ENCODE assay signal across 20 cellular contexts in the genomic region with DNA sequence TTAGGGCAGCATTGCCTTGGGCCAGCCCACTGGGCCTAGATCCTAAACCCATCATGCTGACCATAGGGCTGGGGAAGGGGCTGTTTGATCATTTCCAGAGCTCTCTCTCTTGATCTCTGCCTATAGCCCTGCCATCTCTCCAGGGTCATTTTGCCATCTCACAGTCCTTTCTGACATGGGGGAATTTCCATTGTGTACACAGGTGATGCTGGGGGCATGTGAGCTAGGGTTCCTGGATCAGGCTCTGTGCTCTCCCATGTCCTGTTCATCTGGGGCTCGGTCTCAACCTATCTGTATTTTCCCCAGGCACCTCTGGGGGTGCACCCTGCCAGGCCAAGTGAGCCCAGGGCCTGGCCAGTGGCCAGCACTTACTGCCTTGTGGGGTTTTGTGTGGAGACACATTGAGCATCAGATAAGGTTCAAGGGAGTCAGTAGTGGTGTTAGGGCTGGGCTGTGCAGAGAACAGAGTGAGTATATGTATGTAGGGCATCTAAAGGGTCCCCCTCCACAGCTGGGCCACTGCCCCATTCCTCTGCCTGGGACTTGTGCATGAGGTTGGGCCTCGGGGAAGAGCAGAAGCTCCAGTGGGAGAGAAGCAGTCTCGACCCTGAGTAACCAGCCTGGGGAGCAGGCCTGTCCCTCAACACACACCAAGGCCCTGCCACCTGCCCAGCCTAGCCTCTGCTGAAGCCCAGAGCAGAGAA. TPM values are rescaled to one million over a fixed set of nuclear protein-coding genes. Genes with fewer than 3 reads are reported as not detected.
DNase-seq lines count a peak whose midpoint lies in the region; ATAC-seq and TF ChIP-seq lines count a peak whose summit lies in the region.
"Had no signal": no experiment of that assay in that cellular context is flagged by ENCODE, and none has a peak within 500 bp of the region (broad histone marks: within the 10 kb centered on the region; RNA-seq: fewer than 3 reads in every experiment).

No MANE protein-coding gene starts in this region.

- no peak overlapping the region for H3K4me3 Mint-ChIP-seq in type B pancreatic cell
- H3K4me3 Mint-ChIP-seq: activated T-cell treated with anti-CD3 and anti-CD28 coated beads, Interleukin-2, amount 50 U/mL, for 24 hours; HFFc6; natural killer cell treated with Interleukin-12 subunit alpha and Interleukin-12 subunit beta and Interleukin-15 and Interleukin-18, amount 100 ng/mL, for 72 hours had no signal

- 79 to 80% methylated on average over 3 of the region's 3 CpGs for WGBS in heart right ventricle, 2 donors
- WGBS in GM23248 (ENCODE audit: low coverage in 1 of 2, low lambda C conversion rate in 2 of 2, missing lambda C conversion rate in 2 of 2), 2 experiments = 25 to 28% methylated on average over 3 of the region's 3 CpGs

- H3K9me3 Mint-ChIP-seq in type B pancreatic cell = no peaks in the 10 kb centered on the region
- H3K9me3 Mint-ChIP-seq: activated T-cell treated with anti-CD3 and anti-CD28 coated beads, Interleukin-2, amount 50 U/mL, for 24 hours; HFFc6; natural killer cell treated with Interleukin-12 subunit alpha and Interleukin-12 subunit beta and Interleukin-15 and Interleukin-18, amount 100 ng/mL, for 72 hours had no signal

- intact Hi-C loops in heart right ventricle (cut with DNase I) = no loop called here
- intact Hi-C loops in Right ventricle myocardium superior (cut with DNase I) = no loop called here
- intact Hi-C loops in left ventricle myocardium inferior (cut with micrococcal nuclease) = no loop called here

- H3K27me3 ChIP-seq in heart right ventricle (no peaks in the 10 kb centered on the region), left ventricle myocardium inferior (ENCODE audit: low read depth) (no peaks in the 10 kb centered on the region), GM23248 (replicated peaks; ENCODE audit: insufficient read depth) (0 out of 2 replicates have a peak, but pooled peaks cover 3% of the 10 kb centered on the region)
- H3K27me3 ChIP-seq: sigmoid colon had no signal

- no peaks in the 10 kb centered on the region for H3F3A ChIP-seq in GM23248 (ENCODE audit: insufficient read depth)

- no peak for ATAC-seq in heart right ventricle
- no peak for ATAC-seq in Right ventricle myocardium superior (ENCODE audit: poor library complexity)
- ATAC-seq: activated CD4-positive, CD25-positive, alpha-beta regulatory T cell treated with anti-CD3 and anti-CD28 coated beads, Interleukin-2, amount 50 U/mL, for 24 hours; GM12878; natural killer cell treated with Interleukin-12 subunit alpha and Interleukin-12 subunit beta and Interleukin-15 and Interleukin-18, amount 100 ng/mL, for 72 hours had no signal

- H3K79me2 ChIP-seq in GM23248 (ENCODE audit: insufficient read depth) = no peaks in the 10 kb centered on the region
- H3K79me2 ChIP-seq: parathyroid adenoma had no signal

- H3K36me3 Mint-ChIP-seq in type B pancreatic cell = no peaks in the 10 kb centered on the region
- H3K36me3 Mint-ChIP-seq: natural killer cell treated with Interleukin-12 subunit alpha and Interleukin-12 subunit beta and Interleukin-15 and Interleukin-18, amount 100 ng/mL, for 72 hours had no signal

- H3K27ac ChIP-seq in heart right ventricle (peak overlapping the region in 9 of 10 donors; percentile 34 to 80 (median 73)), left ventricle myocardium inferior (replicated peaks) (peak overlapping the region; percentile 73), GM23248 (no peak overlapping the region)
- H3K27ac ChIP-seq: parathyroid adenoma, sigmoid colon had no signal

- H3K4me2 ChIP-seq in GM23248 (ENCODE audit: unreplicated experiment) = no peak overlapping the region

- H3K4me3 ChIP-seq in heart right ventricle (no peak overlapping the region), left ventricle myocardium inferior (no peak overlapping the region), GM23248 (no peak overlapping the region)
- H3K4me3 ChIP-seq: GM12878, sigmoid colon had no signal

- TF ChIP-seq CTCF in heart right ventricle (IDR thresholded peaks at IDR 0.05) = no peak
- TF ChIP-seq CTCF in left ventricle myocardium inferior (IDR thresholded peaks at IDR 0.05; ENCODE audit: borderline replicate concordance) = no peak
- no peak for TF ChIP-seq CTCF in type B pancreatic cell (conservative IDR thresholded peaks at IDR 0.05)

- H3K4me1 ChIP-seq in heart right ventricle (peaks cover 3 to 32% (median 19%) of the 10 kb centered on the region in 9 donors), left ventricle myocardium inferior (peaks cover 28% of the 10 kb centered on the region), GM23248 (ENCODE audit: insufficient read depth) (no peaks in the 10 kb centered on the region)
- H3K4me1 ChIP-seq: Caco-2, sigmoid colon had no signal

- H3K27me3 Mint-ChIP-seq in type B pancreatic cell = no peaks in the 10 kb centered on the region
- H3K27me3 Mint-ChIP-seq: activated T-cell treated with anti-CD3 and anti-CD28 coated beads, Interleukin-2, amount 50 U/mL, for 24 hours; natural killer cell treated with Interleukin-12 subunit alpha and Interleukin-12 subunit beta and Interleukin-15 and Interleukin-18, amount 100 ng/mL, for 72 hours had no signal

- H3K27ac Mint-ChIP-seq in type B pancreatic cell = peak overlapping the region; percentile 57
- H3K27ac Mint-ChIP-seq: activated T-cell treated with anti-CD3 and anti-CD28 coated beads, Interleukin-2, amount 50 U/mL, for 24 hours; HFFc6; natural killer cell treated with Interleukin-12 subunit alpha and Interleukin-12 subunit beta and Interleukin-15 and Interleukin-18, amount 100 ng/mL, for 72 hours had no signal

- H3K9me2 ChIP-seq in GM23248 (ENCODE audit: insufficient read depth) = no peaks in the 10 kb centered on the region

- peaks cover 0 to 11% (median 0%) of the 10 kb centered on the region in 9 donors for H3K36me3 ChIP-seq in heart right ventricle
- no peaks in the 10 kb centered on the region for H3K36me3 ChIP-seq in left ventricle myocardium inferior
- H3K36me3 ChIP-seq in GM23248 (ENCODE audit: low read depth) = no peaks in the 10 kb centered on the region
- H3K36me3 ChIP-seq: sigmoid colon had no signal

- no peak overlapping the region for H2AFZ ChIP-seq in GM23248
- H2AFZ ChIP-seq: parathyroid adenoma had no signal

- in situ Hi-C loops in GM23248 (cut with MboI) = no loop called here

- H3K9me3 ChIP-seq in heart right ventricle = no peaks in the 10 kb centered on the region
- H3K9me3 ChIP-seq in left ventricle myocardium inferior (replicated peaks) = no peaks in the 10 kb centered on the region
- no peaks in the 10 kb centered on the region for H3K9me3 ChIP-seq in GM23248 (ENCODE audit: low read depth)
- H3K9me3 ChIP-seq: Caco-2, sigmoid colon had no signal

- H3K4me1 Mint-ChIP-seq in type B pancreatic cell (ENCODE audit: unreplicated experiment) = peaks cover 5% of the 10 kb centered on the region

- DNase-seq in heart right ventricle (no peak), Right ventricle myocardium superior (no peak), left ventricle myocardium inferior (no peak), type B pancreatic cell (ENCODE audit: extremely low spot score, unreplicated experiment) (no peak), GM23248 (no peak)
- no peak for DNase-seq in activated CD4-positive, CD25-positive, alpha-beta regulatory T cell (lab: John Stamatoyannopoulos, UW)
- DNase-seq: activated CD8-positive, alpha-beta memory T cell treated with anti-CD3 and anti-CD28 coated beads for 24 hours; activated T-cell treated with anti-CD3 and anti-CD28 coated beads, Interleukin-2, amount 50 U/mL, for 24 hours; Caco-2; DND-41; HFFc6; NCI-H1048; NCI-H187 treated with DMSO at 0.1 percent for 48 hours; sigmoid colon; stimulated activated CD8-positive, alpha-beta memory T cell treated with anti-CD3 and anti-CD28 coated beads, Interleukin-4, amount 100 ng/mL, for 48 hours; T1000 had no signal

- no peaks in the 10 kb centered on the region for H4K20me1 ChIP-seq in GM23248 (ENCODE audit: insufficient read depth)

- no peak overlapping the region for H3K9ac ChIP-seq in GM23248
- H3K9ac ChIP-seq: parathyroid adenoma had no signal

RNA-seq across cellular contexts. Expression of gene APEH, which starts 25.6 kb away (rescaled TPM):
- total RNA-seq in heart right ventricle (100 to 1,000 TPM; 101 to 140 (median 110) TPM), Right ventricle myocardium superior (103 TPM), left ventricle myocardium inferior (99.0 TPM), type B pancreatic cell (ENCODE audit: low replicate concordance) (141 and 145 TPM in 2 replicates)
- polyA plus RNA-seq in heart right ventricle (10 to 100 TPM; 18.2 to 65.7 TPM), GM23248 (2016; fragmentation: Nextera tagmentation; extraction: Ambion mirVana) (83.3 and 89.1 TPM in 2 replicates)
- total RNA-seq in GM23248 (2014; rRNA removed; shearing (Covaris generic)) = 108 and 126 TPM in 2 replicates

RNA-seq across cellular contexts. Expression of gene MST1, which starts 40.8 kb away (rescaled TPM):
- 1 to 10 TPM; 2.3 to 5.1 (median 3.8) TPM for total RNA-seq in heart right ventricle
- 10 to 100 TPM in 1 of 2 donors, 1 to 10 TPM in 1; 3.3 to 16.0 TPM for polyA plus RNA-seq in heart right ventricle
- 3.7 TPM for total RNA-seq in Right ventricle myocardium superior
- 5.4 TPM for total RNA-seq in left ventricle myocardium inferior
- 25.7 and 50.7 TPM in 2 replicates for total RNA-seq in type B pancreatic cell (ENCODE audit: low replicate concordance)
- 6.3 and 6.4 TPM in 2 replicates for total RNA-seq in GM23248 (2014; rRNA removed; shearing (Covaris generic))
- polyA plus RNA-seq in GM23248 (2016; fragmentation: Nextera tagmentation; extraction: Ambion mirVana) = 2.5 and 3.0 TPM in 2 replicates

RNA-seq across cellular contexts. Expression of gene RNF123, which starts 40.9 kb away (rescaled TPM):
- total RNA-seq in heart right ventricle (10 to 100 TPM; 41.5 to 61.8 (median 51.4) TPM), Right ventricle myocardium superior (47.9 TPM), left ventricle myocardium inferior (48.6 TPM), type B pancreatic cell (ENCODE audit: low replicate concordance) (47.2 and 49.9 TPM in 2 replicates)
- polyA plus RNA-seq in heart right ventricle (10 to 100 TPM; 23.6 to 30.8 TPM), GM23248 (2016; fragmentation: Nextera tagmentation; extraction: Ambion mirVana) (18.7 and 21.6 TPM in 2 replicates)
- total RNA-seq in GM23248 (2014; rRNA removed; shearing (Covaris generic)) = 22.8 and 25.7 TPM in 2 replicates
